In genomic region chr9:125644819-125645507, GRCh38 we compare ENCODE assay signal across 2 cellular contexts.
TF ChIP-seq lines count a peak whose summit lies in the region.

No MANE protein-coding gene starts in this region.

TF ChIP-seq in IMR-90, 13 proteins besides CTCF, POLR2A, EP300 and RAD21:
- TF ChIP-seq CEBPB (IDR thresholded peaks at IDR 0.05; ENCODE audit: low read depth, low read length) (no peak), SMC3 (IDR thresholded peaks at IDR 0.05; ENCODE audit: low read depth, low read length) (no peak), RCOR1 (IDR thresholded peaks at IDR 0.05; ENCODE audit: insufficient replicate concordance, low read length) (no peak), MAZ (IDR thresholded peaks at IDR 0.05; ENCODE audit: borderline replicate concordance, low read depth, low read length) (no peak), FOS (IDR thresholded peaks at IDR 0.05; ENCODE audit: low read depth, low read length) (no peak), NFE2L2 (IDR thresholded peaks at IDR 0.05; ENCODE audit: low read depth, low read length) (no peak), MAFK (IDR thresholded peaks at IDR 0.05; ENCODE audit: low read depth, low read length) (no peak), BHLHE40 (IDR thresholded peaks at IDR 0.05; ENCODE audit: low read depth, low read length) (no peak)

TF ChIP-seq in GM12878, 131 proteins besides CTCF, POLR2A, EP300 and RAD21:
- peak; percentile 30; the same call in 1 of the 2 replicates for TF ChIP-seq POLR2AphosphoS5 (IDR thresholded peaks at IDR 0.05; ENCODE audit: low read length)
- TF ChIP-seq LARP7 (IDR thresholded peaks at IDR 0.05) = 0 out of 2 replicates have a peak, but pooled peaks have one; percentile 55
- no peak for TF ChIP-seq NFXL1 (IDR thresholded peaks at IDR 0.05; ENCODE audit: borderline replicate concordance)
- TF ChIP-seq ZNF687 (IDR thresholded peaks at IDR 0.05) = peak; percentile 65; the same call in 1 of the 2 replicates
TF ChIP-seq in GM12878: peak in this region for 3.
